In the genomic region with DNA sequence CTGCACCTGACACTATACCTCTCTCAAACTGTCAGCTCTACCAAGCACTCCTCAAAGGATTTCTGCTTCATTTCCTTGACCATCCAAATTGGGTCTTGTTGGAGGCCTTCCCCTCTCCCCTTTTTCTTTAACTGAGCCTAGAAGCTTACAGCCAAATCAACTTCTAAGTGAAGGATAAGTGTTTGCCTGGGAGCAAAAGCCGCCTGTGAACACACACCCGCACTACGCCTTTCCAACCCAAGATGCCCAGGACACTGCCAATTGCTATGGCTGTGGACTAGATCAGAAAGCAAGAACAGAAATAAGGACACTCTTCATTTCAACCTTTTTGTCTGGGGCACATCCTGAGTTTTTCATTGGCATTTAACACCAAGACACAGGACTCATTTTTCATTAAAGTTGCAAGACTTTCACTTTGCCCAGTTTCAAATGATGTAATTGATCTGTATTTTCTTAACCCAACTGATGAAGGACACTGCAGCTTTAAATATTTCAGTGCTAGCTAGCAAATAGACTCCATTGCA, we compare ENCODE assay signal across 10 cellular contexts. TPM values are rescaled to one million over a fixed set of nuclear protein-coding genes. Genes with fewer than 3 reads are reported as not detected.
DNase-seq lines count a peak whose midpoint lies in the region; ATAC-seq and TF ChIP-seq lines count a peak whose summit lies in the region.
"Had no signal": no experiment of that assay in that cellular context is flagged by ENCODE, and none has a peak within 500 bp of the region (broad histone marks: within the 10 kb centered on the region; RNA-seq: fewer than 3 reads in every experiment).

No MANE protein-coding gene starts in this region.

- peak overlapping the region; percentile 68 to 73 for H3K4me3 ChIP-seq in right atrium auricular region
- H3K4me3 ChIP-seq in epithelial cell of esophagus (ENCODE audit: low read length): peak overlapping the region; percentile 34

- peaks cover 5% of the 10 kb centered on the region for H3K36me3 ChIP-seq in right atrium auricular region

- no peaks in the 10 kb centered on the region for H3K9me3 Mint-ChIP-seq in naive B cell

- ATAC-seq in Right ventricle myocardium inferior (no peak), naive B cell (ENCODE audit: low read depth in 2 of 2) (no peak), GM18861 (IDR thresholded peaks at IDR 0.05; ENCODE audit: unreplicated experiment) (no peak), HG02981 (IDR thresholded peaks at IDR 0.05; ENCODE audit: unreplicated experiment) (no peak)
- ATAC-seq: activated CD8-positive, alpha-beta memory T cell treated with anti-CD3 and anti-CD28 coated beads, Interleukin-2, amount 10 ng/mL, durations not matched to agents 7 days and 5 days had no signal

- H3K27ac ChIP-seq in right atrium auricular region: peak overlapping the region; percentile 92

- peak overlapping the region in 5 of 8 donors; percentile 64 to 96 (median 88) for H3K4me3 Mint-ChIP-seq in naive B cell

- DNase-seq in right atrium auricular region (ENCODE audit: low spot score) (no peak), Right ventricle myocardium inferior (ENCODE audit: missing footprints) (no peak), epithelial cell of esophagus (ENCODE audit: low read depth) (no peak), naive B cell (no peak), ureter (ENCODE audit: low spot score) (no peak)
- DNase-seq in activated CD4-positive, CD25-positive, alpha-beta regulatory T cell (lab: John Stamatoyannopoulos, UW): no peak
- DNase-seq: activated CD8-positive, alpha-beta memory T cell treated with anti-CD3 and anti-CD28 coated beads, Interleukin-2, amount 10 ng/mL, durations not matched to agents 7 days and 5 days; NCI-H2029 had no signal

- H3K4me1 ChIP-seq in right atrium auricular region: peaks cover 0 to 46% of the 10 kb centered on the region in 2 donors

- intact Hi-C loops in Right ventricle myocardium inferior (cut with DNase I): no loop called here

- H3K27me3 Mint-ChIP-seq in naive B cell: no peaks in the 10 kb centered on the region

- H3K27me3 ChIP-seq in right atrium auricular region: no peaks in the 10 kb centered on the region

- TF ChIP-seq CTCF in right atrium auricular region (IDR thresholded peaks at IDR 0.05) (no peak), epithelial cell of esophagus (IDR thresholded peaks at IDR 0.05; ENCODE audit: insufficient read depth, low read depth, low read length, missing control alignments) (no peak)

- H3K36me3 Mint-ChIP-seq in naive B cell: no peaks in the 10 kb centered on the region

- peak overlapping the region in 2 of 6 donors; percentile 6 to 27 for H3K27ac Mint-ChIP-seq in naive B cell

- H3K9me3 ChIP-seq in right atrium auricular region: no peaks in the 10 kb centered on the region

- peaks cover 24 to 38% (median 34%) of the 10 kb centered on the region in 3 donors for H3K4me1 Mint-ChIP-seq in naive B cell

RNA-seq across cellular contexts. Expression of gene CPEB3, which starts 52.8 kb away (rescaled TPM):
- 10 to 100 TPM in 1 of 2 donors, 1 to 10 TPM in 1; 6.9 to 11.4 TPM for total RNA-seq in right atrium auricular region
- 14.1 TPM for total RNA-seq in Right ventricle myocardium inferior
- polyA plus RNA-seq in naive B cell (ENCODE audit: low read depth in 6 of 6): 1 to 10 TPM; 1.0 to 2.8 (median 2.4) TPM
- 6.0 TPM for total RNA-seq in ureter

RNA-seq across cellular contexts. Expression of gene MARCHF5, which starts 52.8 kb away (rescaled TPM):
- total RNA-seq in right atrium auricular region (10 to 100 TPM in 1 of 2 donors, 1 to 10 TPM in 1; 8.5 to 11.6 TPM), Right ventricle myocardium inferior (36.5 TPM), ureter (34.2 TPM)
- 10 to 100 TPM; 21.7 to 34.7 (median 29.3) TPM for polyA plus RNA-seq in naive B cell (ENCODE audit: low read depth in 6 of 6)
